7 cellular contexts compared by ENCODE assay signal in the genomic region with DNA sequence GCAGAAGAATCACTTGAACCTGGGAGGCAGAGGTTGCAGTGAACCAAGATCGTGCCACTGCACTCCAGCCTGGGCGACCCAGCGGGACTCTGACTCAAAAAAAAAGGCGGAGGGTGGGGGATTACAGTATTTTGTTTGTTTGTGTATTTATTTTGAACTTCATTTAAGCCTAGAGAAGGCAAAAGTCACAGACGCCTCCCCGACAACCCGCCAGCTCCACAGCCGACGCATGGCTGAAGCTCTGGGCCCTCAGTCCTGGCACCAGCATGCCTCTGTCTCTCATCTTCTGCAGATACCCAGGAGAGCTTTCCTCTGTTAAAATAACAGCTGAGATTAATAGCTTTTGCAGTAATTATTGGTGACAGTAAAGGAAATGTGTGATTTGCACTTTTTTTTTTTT.
"Had no signal": no experiment of that assay in that cellular context is flagged by ENCODE, and none has a peak within 500 bp of the region (broad histone marks: within the 10 kb centered on the region; RNA-seq: fewer than 3 reads in every experiment).

No MANE protein-coding gene starts in this region.

- H3K4me3 ChIP-seq: K562 had no signal

- DNase-seq: IMR-90, KBM-7, KG1 had no signal

- H3K9me3 Mint-ChIP-seq: IgD-negative memory B cell had no signal

- ATAC-seq: HepG2, K562 had no signal

- H3K4me3 Mint-ChIP-seq: IgD-negative memory B cell had no signal

- H3K27ac Mint-ChIP-seq: IgD-negative memory B cell had no signal

- H3K27ac ChIP-seq: HL-60 had no signal
